In the genomic region with DNA sequence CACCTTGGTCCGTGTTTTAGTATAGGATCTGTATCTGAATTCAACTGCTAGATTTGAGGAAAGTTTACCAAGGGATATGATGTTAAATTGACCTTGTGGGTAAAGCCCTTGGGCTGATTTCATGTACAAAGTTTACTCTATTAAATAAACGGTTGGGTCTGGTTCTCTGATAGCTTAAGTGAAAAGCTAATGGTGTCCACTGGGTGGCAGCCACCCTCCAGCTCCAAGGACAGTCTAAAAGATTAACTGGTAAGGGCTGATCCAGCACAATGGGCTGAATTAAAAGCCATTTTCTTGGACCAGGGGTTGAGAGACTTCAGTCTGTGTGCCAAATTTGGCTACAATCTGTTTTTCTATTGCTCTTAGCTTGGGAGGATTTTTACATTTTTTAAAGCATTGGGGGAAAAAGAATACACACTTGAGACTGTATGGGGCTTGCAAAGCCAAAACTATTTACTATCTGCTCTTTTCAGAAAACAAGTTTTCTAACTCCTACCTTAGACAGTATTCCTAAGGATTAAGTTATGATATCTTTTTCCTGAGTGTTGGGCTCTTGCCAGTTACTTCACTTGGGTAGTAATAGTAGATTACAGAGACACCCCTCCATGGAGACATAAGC, we compare ENCODE assay signal across 7 cellular contexts.
A peak's percentile ranks its signal among the peaks of the same experiment; 100 is the strongest.
DNase-seq lines count a peak whose midpoint lies in the region; ATAC-seq and TF ChIP-seq lines count a peak whose summit lies in the region.

No MANE protein-coding gene starts in this region.

- no peak overlapping the region for H3K27ac Mint-ChIP-seq in activated naive CD8-positive, alpha-beta T cell treated with anti-CD3 and anti-CD28 coated beads, Interleukin-2, amount 10 ng/mL, durations not matched to agents 7 days and 5 days

- peak overlapping the region in 1 of 10 donors; percentile 30 for H3K27ac ChIP-seq in heart right ventricle

- in situ Hi-C loops in G401 (cut with HindIII; ENCODE audit: low sequenced_read_pairs): no loop called here

- H3K9me3 ChIP-seq in heart right ventricle: peaks cover 0 to 3% (median 0%) of the 10 kb centered on the region in 11 donors

- H3K4me1 ChIP-seq in heart right ventricle: peaks cover 0 to 17% (median 11%) of the 10 kb centered on the region in 9 donors

- no peaks in the 10 kb centered on the region for H3K36me3 ChIP-seq in heart right ventricle

- peaks cover 4% of the 10 kb centered on the region for H3K4me1 Mint-ChIP-seq in activated naive CD8-positive, alpha-beta T cell treated with anti-CD3 and anti-CD28 coated beads, Interleukin-2, amount 10 ng/mL, durations not matched to agents 7 days and 5 days

- H3K9me3 Mint-ChIP-seq in activated naive CD8-positive, alpha-beta T cell treated with anti-CD3 and anti-CD28 coated beads, Interleukin-2, amount 10 ng/mL, durations not matched to agents 7 days and 5 days: peaks cover 7% of the 10 kb centered on the region

- H3K4me3 ChIP-seq in HFF-Myc (replicated peaks; ENCODE audit: low read depth, low read length) (no peak overlapping the region), heart right ventricle (no peak overlapping the region)

- DNase-seq in G401 (ENCODE audit: low spot score) (peak; percentile 76), HFF-Myc (ENCODE audit: extremely low read depth, low read depth) (peak; percentile 44), NCI-H524 treated with DMSO at 0.1 percent for 48 hours (lab: John Stamatoyannopoulos, UW) (peak; percentile 35), heart right ventricle (peak; percentile 36 to 50), retina (peak; percentile 48)
- peak; percentile 37 for DNase-seq in activated naive CD8-positive, alpha-beta T cell treated with anti-CD3 and anti-CD28 coated beads, Interleukin-2, amount 10 ng/mL, durations not matched to agents 7 days and 5 days

- H3K27me3 Mint-ChIP-seq in activated naive CD8-positive, alpha-beta T cell treated with anti-CD3 and anti-CD28 coated beads, Interleukin-2, amount 10 ng/mL, durations not matched to agents 7 days and 5 days: no peaks in the 10 kb centered on the region

- ATAC-seq in activated naive CD8-positive, alpha-beta T cell treated with anti-CD3 and anti-CD28 coated beads, Interleukin-2, amount 10 ng/mL, durations not matched to agents 7 days and 5 days (ENCODE audit: low read depth): peak; percentile 56
- ATAC-seq in heart right ventricle (peak; percentile 77 to 96 (median 88)), HG02588 (IDR thresholded peaks at IDR 0.05; ENCODE audit: unreplicated experiment) (no peak)

- 6 to 7% methylated on average over 2 of the region's 2 CpGs for WGBS in heart right ventricle, 2 donors

- intact Hi-C loops in heart right ventricle (cut with DNase I): loop anchor here in 5 of 10 donors (5.0 to 10.0 kb wide), 7 partner anchors 38 to 663 kb away; no protein-coding TSS in a partner anchor

- TF ChIP-seq CTCF in HFF-Myc (IDR thresholded peaks at IDR 0.05; ENCODE audit: low read depth, low read length, missing control alignments) (peak; percentile 71), heart right ventricle (IDR thresholded peaks at IDR 0.05) (peak; percentile 40 to 82 (median 71))

- POLR2A ChIA-PET in activated naive CD8-positive, alpha-beta T cell treated with anti-CD3 and anti-CD28 coated beads, Interleukin-2, amount 10 ng/mL, durations not matched to agents 7 days and 5 days (lab: Charles Lee): no interaction called here

- H3K36me3 Mint-ChIP-seq in activated naive CD8-positive, alpha-beta T cell treated with anti-CD3 and anti-CD28 coated beads, Interleukin-2, amount 10 ng/mL, durations not matched to agents 7 days and 5 days: peaks cover 8% of the 10 kb centered on the region

- no peak overlapping the region for H3K4me3 Mint-ChIP-seq in activated naive CD8-positive, alpha-beta T cell treated with anti-CD3 and anti-CD28 coated beads, Interleukin-2, amount 10 ng/mL, durations not matched to agents 7 days and 5 days

- no peaks in the 10 kb centered on the region for H3K27me3 ChIP-seq in heart right ventricle
